In the genomic region with DNA sequence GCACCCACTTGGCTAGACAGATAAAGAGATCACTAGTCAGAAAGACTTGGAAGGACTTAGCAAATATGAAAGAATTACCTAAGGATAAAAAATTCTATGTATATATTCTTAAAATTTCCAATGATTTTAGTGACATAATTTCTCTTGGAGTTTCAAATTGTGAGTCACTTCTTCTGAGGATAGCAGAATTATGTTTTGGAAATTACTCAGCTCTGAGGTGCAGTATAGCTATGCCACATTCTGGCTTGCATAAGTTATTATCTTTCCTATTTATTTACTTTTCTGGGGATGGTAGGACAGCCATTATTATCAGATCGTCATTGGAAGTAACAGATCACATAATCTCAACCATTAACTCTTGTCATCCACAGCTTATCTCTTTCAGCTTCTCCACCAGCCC, we compare ENCODE assay signal across 20 cellular contexts.
"Had no signal": no experiment of that assay in that cellular context is flagged by ENCODE, and none has a peak within 500 bp of the region (broad histone marks: within the 10 kb centered on the region; RNA-seq: fewer than 3 reads in every experiment).

No MANE protein-coding gene starts in this region.

- DNase-seq: activated B cell treated with CpG ODN at 0.5 μM for 24 hours; activated CD4-positive, alpha-beta T cell treated with anti-CD3 and anti-CD28 coated beads for 36 hours; activated naive CD4-positive, alpha-beta T cell; activated T-cell treated with anti-CD3 and anti-CD28 coated beads for 4 hours; activated T-cell treated with anti-CD3 and anti-CD28 coated beads, Interleukin-2, amount 50 U/mL, for 72 hours; aorta; body of pancreas; endodermal cell; hippocampal formation; kidney; left colon; mesenchymal stem cell; naive thymus-derived CD8-positive, alpha-beta T cell; nucleus accumbens; stimulated activated CD4-positive, alpha-beta T cell treated with anti-CD3 and anti-CD28 coated beads, Interleukin-15, amount 100 ng/mL, for 24 hours; stimulated activated CD4-positive, alpha-beta T cell treated with anti-CD3 and anti-CD28 coated beads, Interleukin-2, amount 100 ng/mL, for 24 hours; stimulated activated naive CD4-positive, alpha-beta T cell; T-helper 1 cell had no signal

- H3K4me1 ChIP-seq: body of pancreas, esophagus muscularis mucosa, tibial nerve had no signal

- H3K4me3 ChIP-seq: body of pancreas, esophagus muscularis mucosa, tibial nerve had no signal

- H3K27ac ChIP-seq: body of pancreas, esophagus muscularis mucosa, tibial nerve had no signal

- H3K36me3 ChIP-seq: esophagus muscularis mucosa, tibial nerve had no signal

- H3K27me3 ChIP-seq: body of pancreas, esophagus muscularis mucosa, tibial nerve had no signal

- H3K9me3 ChIP-seq: body of pancreas, esophagus muscularis mucosa, tibial nerve had no signal
